In genomic region chr1:20666804-20667203, GRCh38 we compare ENCODE assay signal across 1 cellular context.
TF ChIP-seq lines count a peak whose summit lies in the region.

No MANE protein-coding gene starts in this region.

TF ChIP-seq in H1, 55 proteins besides CTCF, POLR2A, EP300 and RAD21:
- TF ChIP-seq USF2 (IDR thresholded peaks at IDR 0.05; ENCODE audit: low read length) (peak; percentile 68), SIX5 (IDR thresholded peaks at IDR 0.05; ENCODE audit: low read depth, low read length) (no peak), PHF8 (conservative IDR thresholded peaks at IDR 0.05; ENCODE audit: low read depth, low read length) (no peak), YY1 (IDR thresholded peaks at IDR 0.05; ENCODE audit: low read depth, low read length) (no peak), BACH1 (IDR thresholded peaks at IDR 0.05; ENCODE audit: low read length) (no peak), TAF7 (optimal IDR thresholded peaks at IDR 0.05; ENCODE audit: borderline replicate concordance, low read depth, low read length) (no peak)
